10 cellular contexts compared by ENCODE assay signal in genomic region chr7:74032191-74032490, GRCh38. TPM values are rescaled to one million over a fixed set of nuclear protein-coding genes. Genes with fewer than 3 reads are reported as not detected.
A peak's percentile ranks its signal among the peaks of the same experiment; 100 is the strongest.
DNase-seq lines count a peak whose midpoint lies in the region; FAIRE-seq and TF ChIP-seq lines count a peak whose summit lies in the region.
"Had no signal": no experiment of that assay in that cellular context is flagged by ENCODE, and none has a peak within 500 bp of the region (broad histone marks: within the 10 kb centered on the region; RNA-seq: fewer than 3 reads in every experiment).

No MANE protein-coding gene starts in this region.

- DNase-seq in HCEC 1CT (peak; percentile 12), mammary epithelial cell (peak; percentile 47), kidney (peak; percentile 74), suprapubic skin (ENCODE audit: low spot score in 2 of 2) (no peak), epidermal melanocyte (ENCODE audit: insufficient read length, low spot score) (no peak), COLO829 (ENCODE audit: low spot score) (no peak), retina (no peak)
- DNase-seq in effector CD4-positive, alpha-beta T cell = no peak
- DNase-seq: activated naive CD8-positive, alpha-beta T cell treated with anti-CD3 and anti-CD28 coated beads, Interleukin-2, amount 10 ng/mL, durations not matched to agents 7 days and 5 days; T-helper 17 cell had no signal

- H3K4me1 ChIP-seq in mammary epithelial cell (ENCODE audit: insufficient read depth, low read length) (peaks cover 8% of the 10 kb centered on the region), kidney (ENCODE audit: control insufficient read depth in 1 of 2, insufficient read depth in 1 of 2, low read depth in 1 of 2, low read length in 2 of 2) (peaks cover 0 to 8% of the 10 kb centered on the region in 2 donors), suprapubic skin (peaks cover 72% of the 10 kb centered on the region)

- H3K27ac ChIP-seq in mammary epithelial cell (ENCODE audit: insufficient read depth, low read depth, low read length) = no peak overlapping the region
- H3K27ac ChIP-seq in kidney (ENCODE audit: low read depth in 2 of 2, low read length in 2 of 2) = peak overlapping the region in 1 of 2 donors; percentile 8
- H3K27ac ChIP-seq in suprapubic skin = peak overlapping the region; percentile 68

- CTCF ChIA-PET in mammary epithelial cell (lab: Charles Lee; ENCODE audit: low non-redundant PET) = no interaction called here

- 1% methylated on average over 7 of the region's 8 CpGs for WGBS in mammary epithelial cell (ENCODE audit: low coverage, missing lambda C conversion rate)
- whole genome bisulfite sequencing in suprapubic skin = 15% methylated on average over 7 of the region's 8 CpGs

- BruUV-seq in mammary epithelial cell (replicated peaks; lab: Mats Ljungman, UMichigan) = no TSS peak

- no peak for TF ChIP-seq CTCF in mammary epithelial cell (conservative IDR thresholded peaks at IDR 0.05 in 1 of 2, IDR thresholded peaks at IDR 0.05 in 1 of 2; ENCODE audit: extremely low read depth in 1 of 2, insufficient read depth in 1 of 2, low read depth in 1 of 2, low read length in 2 of 2)
- no peak for TF ChIP-seq CTCF in kidney (IDR thresholded peaks at IDR 0.05; ENCODE audit: borderline replicate concordance, extremely low read depth, insufficient read depth)
- no peak for TF ChIP-seq CTCF in suprapubic skin (IDR thresholded peaks at IDR 0.05)

- in situ Hi-C loops in mammary epithelial cell (cut with MboI; ENCODE audit: low sequenced_read_pairs in 2 of 2) = no loop called here

- dilution Hi-C loops in mammary epithelial cell (cut with HindIII; ENCODE audit: low sequenced_read_pairs) = no loop called here

- H3K9me3 ChIP-seq in mammary epithelial cell (replicated peaks; ENCODE audit: insufficient read depth, low read length) (no peaks in the 10 kb centered on the region), kidney (ENCODE audit: control insufficient read depth in 1 of 2, low read length in 2 of 2) (no peaks in the 10 kb centered on the region), suprapubic skin (no peaks in the 10 kb centered on the region)

- H4K20me1 ChIP-seq in mammary epithelial cell (ENCODE audit: insufficient read depth, low read length) = no peaks in the 10 kb centered on the region

- no peak overlapping the region for H3K4me2 ChIP-seq in mammary epithelial cell (ENCODE audit: insufficient read depth, low read depth, low read length)

- FAIRE-seq in kidney (lab: Jason Lieb, UNC) = no peak

- no peaks in the 10 kb centered on the region for H3K79me2 ChIP-seq in mammary epithelial cell (ENCODE audit: insufficient read depth, low read length)

- no peak overlapping the region for H3K4me3 ChIP-seq in mammary epithelial cell (replicated peaks in 1 of 3; ENCODE audit: insufficient read depth in 1 of 3, low read depth in 2 of 3, low read length in 3 of 3)
- H3K4me3 ChIP-seq in kidney (ENCODE audit: low read length in 2 of 2) = no peak overlapping the region
- H3K4me3 ChIP-seq in suprapubic skin = peak overlapping the region; percentile 55

- intact Hi-C loops in mammary epithelial cell (cut with micrococcal nuclease) = no loop called here
- intact Hi-C loops in kidney (cut with DNase I) = no loop called here

- no peak overlapping the region for H3K9ac ChIP-seq in mammary epithelial cell (ENCODE audit: insufficient read depth, low read length)
- H3K9ac ChIP-seq in kidney (ENCODE audit: low read length in 2 of 2) = no peak overlapping the region

- TF ChIP-seq EP300 in suprapubic skin (IDR thresholded peaks at IDR 0.05) = no peak

- H2AFZ ChIP-seq in mammary epithelial cell (ENCODE audit: low read depth, low read length) = peak overlapping the region; percentile 10

- TF ChIP-seq POLR2A in suprapubic skin (IDR thresholded peaks at IDR 0.05) = no peak

- H3K27me3 ChIP-seq in mammary epithelial cell (ENCODE audit: insufficient read depth, low read length) = no peaks in the 10 kb centered on the region
- H3K27me3 ChIP-seq in suprapubic skin = peaks cover 6% of the 10 kb centered on the region

- no peaks in the 10 kb centered on the region for H3K36me3 ChIP-seq in mammary epithelial cell (ENCODE audit: insufficient read depth, low read length)
- H3K36me3 ChIP-seq in kidney (ENCODE audit: control insufficient read depth in 1 of 2, insufficient read depth in 2 of 2, low read length in 2 of 2) = no peaks in the 10 kb centered on the region
- peaks cover 11% of the 10 kb centered on the region for H3K36me3 ChIP-seq in suprapubic skin

RNA-seq across cellular contexts. Expression of gene ELN, which starts 4.2 kb away (rescaled TPM):
- total RNA-seq in mammary epithelial cell (under 1 TPM in 1 of 2 donors, not detected in 1; 0.50 TPM), kidney (44.8 TPM), suprapubic skin (10 to 100 TPM in 3 of 4 donors, 1 to 10 TPM in 1; 7.7 to 30.7 (median 25.1) TPM)
- polyA plus RNA-seq in mammary epithelial cell (not detected), kidney (ENCODE audit: insufficient read depth, low read depth, low replicate concordance) (14.9 TPM)
- polyA minus RNA-seq in mammary epithelial cell = not detected
- total RNA-seq: activated naive CD8-positive, alpha-beta T cell treated with anti-CD3 and anti-CD28 coated beads, Interleukin-2, amount 10 ng/mL, durations not matched to agents 7 days and 5 days; T-helper 17 cell had no signal

RNA-seq across cellular contexts. Expression of gene LIMK1, which starts 51.5 kb away (rescaled TPM):
- total RNA-seq in mammary epithelial cell (10 to 100 TPM; 23.8 to 31.0 TPM), kidney (23.8 TPM), suprapubic skin (10 to 100 TPM; 12.8 to 21.5 (median 17.2) TPM)
- polyA plus RNA-seq in mammary epithelial cell (28.3 TPM), kidney (ENCODE audit: insufficient read depth, low read depth, low replicate concordance) (9.1 TPM)
- polyA minus RNA-seq in mammary epithelial cell = 103 TPM

Comparison
In these comparisons a context has a peak if more than half of its experiments do, and no peak if none do; other contexts are left out.
1. DNase-seq: peak in HCEC 1CT (single experiment), mammary epithelial cell (single experiment) and kidney (single experiment); none in suprapubic skin (0 of 2), epidermal melanocyte (single experiment), COLO829 (single experiment), retina (single experiment) and effector CD4-positive, alpha-beta T cell (single experiment).
2. RNA of gene ELN, which starts 4.2 kb away (total RNA-seq): 44.8 TPM in kidney (single experiment) and 7.7 to 30.7 TPM in suprapubic skin; 0.50 TPM in mammary epithelial cell; every median in the first group is over 4 times any median in the second.